27 cellular contexts compared by ENCODE assay signal in the genomic region with DNA sequence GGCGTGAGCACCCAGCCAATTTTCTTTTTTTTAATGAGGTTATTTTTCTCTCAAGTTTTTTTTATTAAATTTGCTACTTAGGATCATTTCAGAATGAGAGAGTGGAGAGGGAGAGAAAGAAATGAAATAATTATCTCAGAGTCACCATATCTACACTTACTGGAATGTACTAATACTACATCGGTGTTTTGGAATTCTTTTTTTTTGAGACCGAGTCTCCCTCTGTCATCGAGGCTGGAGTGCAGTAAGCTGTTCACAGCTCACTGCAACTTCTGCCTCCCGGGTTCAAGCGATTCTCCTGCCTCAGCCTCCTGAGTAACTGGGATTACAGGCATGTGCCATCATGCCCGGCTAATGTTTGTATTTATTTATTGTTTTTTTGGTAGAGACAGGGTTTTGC.
"Had no signal": no experiment of that assay in that cellular context is flagged by ENCODE, and none has a peak within 500 bp of the region (broad histone marks: within the 10 kb centered on the region; RNA-seq: fewer than 3 reads in every experiment).

No MANE protein-coding gene starts in this region.

- H3K4me1 Mint-ChIP-seq: stimulated activated effector memory CD8-positive, alpha-beta T cell treated with anti-CD3 and anti-CD28 coated beads, Interleukin-12 subunit alpha, Interleukin-12 subunit beta, amount 100 ng/mL, for 72 hours; stimulated activated memory B cell treated with anti-CD40 and anti-IgM and Interleukin-4, amounts not matched to agents 10 μg/mL and 1 μg/mL and 100 μg/mL, for 72 hours; stimulated activated naive B cell treated with anti-CD40 and anti-IgM and Interleukin-4, amounts not matched to agents 10 μg/mL and 1 μg/mL and 100 μg/mL, for 72 hours; stimulated activated naive CD8-positive, alpha-beta T cell treated with anti-CD3 and anti-CD28 coated beads, Interleukin-15, amount 100 ng/mL, for 72 hours had no signal

- H3K27ac Mint-ChIP-seq: stimulated activated effector memory CD8-positive, alpha-beta T cell treated with anti-CD3 and anti-CD28 coated beads, Interleukin-12 subunit alpha, Interleukin-12 subunit beta, amount 100 ng/mL, for 72 hours; stimulated activated memory B cell treated with anti-CD40 and anti-IgM and Interleukin-4, amounts not matched to agents 10 μg/mL and 1 μg/mL and 100 μg/mL, for 72 hours; stimulated activated naive B cell treated with anti-CD40 and anti-IgM and Interleukin-4, amounts not matched to agents 10 μg/mL and 1 μg/mL and 100 μg/mL, for 72 hours; stimulated activated naive CD8-positive, alpha-beta T cell treated with anti-CD3 and anti-CD28 coated beads, Interleukin-15, amount 100 ng/mL, for 72 hours; stimulated activated naive CD8-positive, alpha-beta T cell treated with anti-CD3 and anti-CD28 coated beads, Interleukin-15, Interleukin-2, amounts not matched to agents 100 ng/mL and 50 ng/mL, for 24 hours; type B pancreatic cell had no signal

- H3K4me1 ChIP-seq: stomach, suprapubic skin, thyroid gland, tibial artery, tibial nerve, transverse colon, upper lobe of left lung, upper lobe of right lung, uterus, vagina had no signal

- H3K27me3 Mint-ChIP-seq: stimulated activated memory B cell treated with anti-CD40 and anti-IgM and Interleukin-4, amounts not matched to agents 10 μg/mL and 1 μg/mL and 100 μg/mL, for 72 hours; stimulated activated naive B cell treated with anti-CD40 and anti-IgM and Interleukin-4, amounts not matched to agents 10 μg/mL and 1 μg/mL and 100 μg/mL, for 72 hours; stimulated activated naive CD8-positive, alpha-beta T cell treated with anti-CD3 and anti-CD28 coated beads, Interleukin-15, amount 100 ng/mL, for 72 hours; stimulated activated naive CD8-positive, alpha-beta T cell treated with anti-CD3 and anti-CD28 coated beads, Interleukin-15, Interleukin-2, amounts not matched to agents 100 ng/mL and 50 ng/mL, for 24 hours; type B pancreatic cell had no signal

- H3K4me3 Mint-ChIP-seq: stimulated activated effector memory CD8-positive, alpha-beta T cell treated with anti-CD3 and anti-CD28 coated beads, Interleukin-12 subunit alpha, Interleukin-12 subunit beta, amount 100 ng/mL, for 72 hours; stimulated activated memory B cell treated with anti-CD40 and anti-IgM and Interleukin-4, amounts not matched to agents 10 μg/mL and 1 μg/mL and 100 μg/mL, for 72 hours; stimulated activated naive B cell treated with anti-CD40 and anti-IgM and Interleukin-4, amounts not matched to agents 10 μg/mL and 1 μg/mL and 100 μg/mL, for 72 hours; stimulated activated naive CD8-positive, alpha-beta T cell treated with anti-CD3 and anti-CD28 coated beads, Interleukin-15, amount 100 ng/mL, for 72 hours; stimulated activated naive CD8-positive, alpha-beta T cell treated with anti-CD3 and anti-CD28 coated beads, Interleukin-15, Interleukin-2, amounts not matched to agents 100 ng/mL and 50 ng/mL, for 24 hours; type B pancreatic cell had no signal

- H3K36me3 ChIP-seq: stomach, suprapubic skin, thoracic aorta, thyroid gland, tibial artery, tibial nerve, transverse colon, upper lobe of left lung, upper lobe of right lung, uterus, vagina had no signal

- H3K9me3 ChIP-seq: stomach, testis, thoracic aorta, thyroid gland, tibial artery, tibial nerve, transverse colon, upper lobe of left lung, upper lobe of right lung, uterus, vagina had no signal

- H3K27me3 ChIP-seq: stomach, suprapubic skin, testis, thyroid gland, tibial artery, tibial nerve, transverse colon, upper lobe of left lung, upper lobe of right lung, uterus, vagina had no signal

- DNase-seq: stimulated activated CD4-positive, alpha-beta T cell treated with anti-CD3 and anti-CD28 coated beads, Interleukin-2, amount 100 ng/mL, for 48 hours; stimulated activated CD4-positive, alpha-beta T cell treated with anti-CD3 and anti-CD28 coated beads, Interleukin-4, amount 100 ng/mL, for 1 hour; stimulated activated CD4-positive, alpha-beta T cell treated with anti-CD3 and anti-CD28 coated beads, Interleukin-4, amount 100 ng/mL, for 24 hours; stimulated activated CD4-positive, alpha-beta T cell treated with anti-CD3 and anti-CD28 coated beads, Interleukin-4, amount 100 ng/mL, for 4 hours; stimulated activated CD8-positive, alpha-beta memory T cell treated with anti-CD3 and anti-CD28 coated beads, Interleukin-4, amount 100 ng/mL, for 48 hours; stimulated activated naive B cell treated with anti-CD40 and anti-IgM and Interleukin-4, amounts not matched to agents 10 μg/mL and 1 μg/mL and 100 μg/mL, for 72 hours; stimulated activated naive CD4-positive, alpha-beta T cell; stimulated activated naive CD4-positive, alpha-beta T cell treated with Interleukin-2 at 50 U/mL for 16 hours; stimulated activated naive CD8-positive, alpha-beta T cell treated with anti-CD3 and anti-CD28 coated beads, Interleukin-15, amount 100 ng/mL, for 72 hours; stimulated activated naive CD8-positive, alpha-beta T cell treated with anti-CD3 and anti-CD28 coated beads, Interleukin-15, Interleukin-2, amounts not matched to agents 100 U/mL and 50 U/mL, for 24 hours; stomach; substantia nigra; testis; thyroid gland; tibial artery; transverse colon; upper lobe of left lung; upper lobe of right lung; uterus had no signal

- H3K27ac ChIP-seq: stomach, suprapubic skin, testis, thoracic aorta, thyroid gland, tibial artery, tibial nerve, transverse colon, upper lobe of left lung, upper lobe of right lung, uterus, vagina had no signal

- H3K9me3 Mint-ChIP-seq: type B pancreatic cell had no signal

- H3K4me3 ChIP-seq: stomach, suprapubic skin, testis, thoracic aorta, thyroid gland, tibial artery, tibial nerve, transverse colon, upper lobe of left lung, upper lobe of right lung, uterus, vagina had no signal

- H3K36me3 Mint-ChIP-seq: stimulated activated effector memory CD8-positive, alpha-beta T cell treated with anti-CD3 and anti-CD28 coated beads, Interleukin-12 subunit alpha, Interleukin-12 subunit beta, amount 100 ng/mL, for 72 hours had no signal
